ENCODE assay signal across 3 cellular contexts in the genomic region with DNA sequence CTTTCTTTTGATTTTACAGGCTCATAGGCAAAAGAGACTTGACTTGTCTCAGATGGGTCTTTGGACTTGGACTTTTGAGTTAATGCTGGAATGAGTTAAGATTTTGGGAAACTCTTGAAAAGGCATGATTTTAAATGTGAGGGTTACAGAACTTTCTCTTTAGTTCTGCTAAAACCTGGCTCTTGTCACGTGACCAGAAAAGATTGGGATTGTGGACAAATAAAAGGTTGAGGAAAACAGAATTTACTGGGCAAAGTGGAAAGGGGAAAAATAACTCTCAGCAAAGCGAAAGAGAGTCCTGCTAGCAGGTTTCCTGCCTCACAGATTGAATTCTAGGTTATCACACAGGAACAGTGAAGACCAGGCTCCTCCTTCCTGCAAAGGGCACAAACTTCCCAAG.
TF ChIP-seq lines count a peak whose summit lies in the region.

No MANE protein-coding gene starts in this region.

TF ChIP-seq in HepG2, 621 proteins besides CTCF, POLR2A, EP300 and RAD21:
- TF ChIP-seq RAD51 (IDR thresholded peaks at IDR 0.05; ENCODE audit: borderline replicate concordance) (peak; percentile 53; the same call in 1 of the 2 replicates), MTA3 (CRISPR knock-in tag; IDR thresholded peaks at IDR 0.05) (no peak)

TF ChIP-seq in GM12878, 131 proteins besides CTCF, POLR2A, EP300 and RAD21:
- TF ChIP-seq, protein P1, sequence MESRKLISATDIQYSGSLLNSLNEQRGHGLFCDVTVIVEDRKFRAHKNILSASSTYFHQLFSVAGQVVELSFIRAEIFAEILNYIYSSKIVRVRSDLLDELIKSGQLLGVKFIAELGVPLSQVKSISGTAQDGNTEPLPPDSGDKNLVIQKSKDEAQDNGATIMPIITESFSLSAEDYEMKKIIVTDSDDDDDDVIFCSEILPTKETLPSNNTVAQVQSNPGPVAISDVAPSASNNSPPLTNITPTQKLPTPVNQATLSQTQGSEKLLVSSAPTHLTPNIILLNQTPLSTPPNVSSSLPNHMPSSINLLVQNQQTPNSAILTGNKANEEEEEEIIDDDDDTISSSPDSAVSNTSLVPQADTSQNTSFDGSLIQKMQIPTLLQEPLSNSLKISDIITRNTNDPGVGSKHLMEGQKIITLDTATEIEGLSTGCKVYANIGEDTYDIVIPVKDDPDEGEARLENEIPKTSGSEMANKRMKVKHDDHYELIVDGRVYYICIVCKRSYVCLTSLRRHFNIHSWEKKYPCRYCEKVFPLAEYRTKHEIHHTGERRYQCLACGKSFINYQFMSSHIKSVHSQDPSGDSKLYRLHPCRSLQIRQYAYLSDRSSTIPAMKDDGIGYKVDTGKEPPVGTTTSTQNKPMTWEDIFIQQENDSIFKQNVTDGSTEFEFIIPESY (IDR thresholded peaks at IDR 0.05): no peak
- TF ChIP-seq SPI1 (IDR thresholded peaks at IDR 0.05; ENCODE audit: borderline replicate concordance, insufficient read depth, low read depth, low read length) (no peak), CBX5 (IDR thresholded peaks at IDR 0.05; ENCODE audit: low read depth) (no peak), RAD51 (IDR thresholded peaks at IDR 0.05) (peak; percentile 46; the same call in 1 of the 2 replicates), FOS (IDR thresholded peaks at IDR 0.05; ENCODE audit: borderline replicate concordance, extremely low read depth, insufficient read length) (no peak)
- TF ChIP-seq, protein P2, sequence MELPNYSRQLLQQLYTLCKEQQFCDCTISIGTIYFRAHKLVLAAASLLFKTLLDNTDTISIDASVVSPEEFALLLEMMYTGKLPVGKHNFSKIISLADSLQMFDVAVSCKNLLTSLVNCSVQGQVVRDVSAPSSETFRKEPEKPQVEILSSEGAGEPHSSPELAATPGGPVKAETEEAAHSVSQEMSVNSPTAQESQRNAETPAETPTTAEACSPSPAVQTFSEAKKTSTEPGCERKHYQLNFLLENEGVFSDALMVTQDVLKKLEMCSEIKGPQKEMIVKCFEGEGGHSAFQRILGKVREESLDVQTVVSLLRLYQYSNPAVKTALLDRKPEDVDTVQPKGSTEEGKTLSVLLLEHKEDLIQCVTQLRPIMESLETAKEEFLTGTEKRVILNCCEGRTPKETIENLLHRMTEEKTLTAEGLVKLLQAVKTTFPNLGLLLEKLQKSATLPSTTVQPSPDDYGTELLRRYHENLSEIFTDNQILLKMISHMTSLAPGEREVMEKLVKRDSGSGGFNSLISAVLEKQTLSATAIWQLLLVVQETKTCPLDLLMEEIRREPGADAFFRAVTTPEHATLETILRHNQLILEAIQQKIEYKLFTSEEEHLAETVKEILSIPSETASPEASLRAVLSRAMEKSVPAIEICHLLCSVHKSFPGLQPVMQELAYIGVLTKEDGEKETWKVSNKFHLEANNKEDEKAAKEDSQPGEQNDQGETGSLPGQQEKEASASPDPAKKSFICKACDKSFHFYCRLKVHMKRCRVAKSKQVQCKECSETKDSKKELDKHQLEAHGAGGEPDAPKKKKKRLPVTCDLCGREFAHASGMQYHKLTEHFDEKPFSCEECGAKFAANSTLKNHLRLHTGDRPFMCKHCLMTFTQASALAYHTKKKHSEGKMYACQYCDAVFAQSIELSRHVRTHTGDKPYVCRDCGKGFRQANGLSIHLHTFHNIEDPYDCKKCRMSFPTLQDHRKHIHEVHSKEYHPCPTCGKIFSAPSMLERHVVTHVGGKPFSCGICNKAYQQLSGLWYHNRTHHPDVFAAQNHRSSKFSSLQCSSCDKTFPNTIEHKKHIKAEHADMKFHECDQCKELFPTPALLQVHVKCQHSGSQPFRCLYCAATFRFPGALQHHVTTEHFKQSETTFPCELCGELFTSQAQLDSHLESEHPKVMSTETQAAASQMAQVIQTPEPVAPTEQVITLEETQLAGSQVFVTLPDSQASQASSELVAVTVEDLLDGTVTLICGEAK (IDR thresholded peaks at IDR 0.05; ENCODE audit: borderline replicate concordance): no peak
- TF ChIP-seq, protein P3, sequence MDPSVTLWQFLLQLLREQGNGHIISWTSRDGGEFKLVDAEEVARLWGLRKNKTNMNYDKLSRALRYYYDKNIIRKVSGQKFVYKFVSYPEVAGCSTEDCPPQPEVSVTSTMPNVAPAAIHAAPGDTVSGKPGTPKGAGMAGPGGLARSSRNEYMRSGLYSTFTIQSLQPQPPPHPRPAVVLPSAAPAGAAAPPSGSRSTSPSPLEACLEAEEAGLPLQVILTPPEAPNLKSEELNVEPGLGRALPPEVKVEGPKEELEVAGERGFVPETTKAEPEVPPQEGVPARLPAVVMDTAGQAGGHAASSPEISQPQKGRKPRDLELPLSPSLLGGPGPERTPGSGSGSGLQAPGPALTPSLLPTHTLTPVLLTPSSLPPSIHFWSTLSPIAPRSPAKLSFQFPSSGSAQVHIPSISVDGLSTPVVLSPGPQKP (IDR thresholded peaks at IDR 0.05; ENCODE audit: low read depth, low read length): no peak

TF ChIP-seq in K562, 482 proteins besides CTCF, POLR2A, EP300 and RAD21:
- TF ChIP-seq ZC3H4 (CRISPR knock-in tag; IDR thresholded peaks at IDR 0.05; ENCODE audit: borderline replicate concordance) (no peak), NR1H2 (CRISPR knock-in tag; IDR thresholded peaks at IDR 0.05) (no peak)
- TF ChIP-seq, protein P4, sequence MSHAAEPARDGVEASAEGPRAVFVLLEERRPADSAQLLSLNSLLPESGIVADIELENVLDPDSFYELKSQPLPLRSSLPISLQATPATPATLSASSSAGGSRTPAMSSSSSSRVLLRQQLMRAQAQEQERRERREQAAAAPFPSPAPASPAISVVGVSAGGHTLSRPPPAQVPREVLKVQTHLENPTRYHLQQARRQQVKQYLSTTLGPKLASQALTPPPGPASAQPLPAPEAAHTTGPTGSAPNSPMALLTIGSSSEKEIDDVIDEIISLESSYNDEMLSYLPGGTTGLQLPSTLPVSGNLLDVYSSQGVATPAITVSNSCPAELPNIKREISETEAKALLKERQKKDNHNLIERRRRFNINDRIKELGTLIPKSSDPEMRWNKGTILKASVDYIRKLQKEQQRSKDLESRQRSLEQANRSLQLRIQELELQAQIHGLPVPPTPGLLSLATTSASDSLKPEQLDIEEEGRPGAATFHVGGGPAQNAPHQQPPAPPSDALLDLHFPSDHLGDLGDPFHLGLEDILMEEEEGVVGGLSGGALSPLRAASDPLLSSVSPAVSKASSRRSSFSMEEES (CRISPR knock-in tag; IDR thresholded peaks at IDR 0.05): peak; percentile 67
